ENCODE assay signal across 26 cellular contexts in genomic region chr1:6355621-6356020, GRCh38.
"Had no signal": no experiment of that assay in that cellular context is flagged by ENCODE, and none has a peak within 500 bp of the region (broad histone marks: within the 10 kb centered on the region; RNA-seq: fewer than 3 reads in every experiment).

No MANE protein-coding gene starts in this region.

- H3K9me3 ChIP-seq: left ventricle myocardium inferior, pancreas, prostate gland, testis, thyroid gland, upper lobe of right lung had no signal

- H2AFZ ChIP-seq: hepatocyte had no signal

- DNase-seq: islet precursor cell; left ventricle myocardium inferior; mesendoderm; naive B cell; nucleus accumbens; retina; stimulated activated CD4-positive, alpha-beta T cell treated with anti-CD3 and anti-CD28 coated beads, Interleukin-1b, Interleukin-23, amount 100 ng/mL, for 48 hours; stimulated activated CD4-positive, alpha-beta T cell treated with anti-CD3 and anti-CD28 coated beads, Interleukin-2, amount 100 ng/mL, for 48 hours; stimulated activated CD4-positive, alpha-beta T cell treated with anti-CD3 and anti-CD28 coated beads, Interleukin-4, amount 100 ng/mL, for 4 hours; stimulated activated CD8-positive, alpha-beta memory T cell treated with anti-CD3 and anti-CD28 coated beads, Interleukin-4, amount 100 ng/mL, for 48 hours; stimulated activated naive CD4-positive, alpha-beta T cell treated with Interleukin-2 at 50 U/mL for 16 hours; stimulated activated naive CD8-positive, alpha-beta T cell treated with anti-CD3 and anti-CD28 coated beads, Interleukin-15, amount 100 ng/mL, for 72 hours; substantia nigra; testis; thyroid gland; trophoblast cell; upper lobe of right lung had no signal

- H3K4me2 ChIP-seq: hepatocyte, smooth muscle cell had no signal

- FAIRE-seq: pancreas, urothelium cell line had no signal

- ATAC-seq: natural killer cell treated with Interleukin-12 subunit alpha and Interleukin-12 subunit beta and Interleukin-15 and Interleukin-18, amount 100 ng/mL, for 72 hours; pancreas; right cardiac atrium; stimulated activated memory B cell treated with anti-CD40 and anti-IgM and Interleukin-4, amounts not matched to agents 10 μg/mL and 1 μg/mL and 100 μg/mL, for 72 hours; stimulated activated naive CD8-positive, alpha-beta T cell treated with anti-CD3 and anti-CD28 coated beads, Interleukin-15, amount 100 ng/mL, for 72 hours; upper lobe of right lung had no signal

- H3K4me3 ChIP-seq: hepatocyte, left ventricle myocardium inferior, lung, pancreas, prostate gland, smooth muscle cell, testis, thyroid gland, upper lobe of right lung had no signal

- H3K36me3 ChIP-seq: left ventricle myocardium inferior, pancreas, prostate gland, thyroid gland, upper lobe of right lung had no signal

- H3K27me3 ChIP-seq: hepatocyte, pancreas, testis, thyroid gland, upper lobe of right lung had no signal

- H3K27ac ChIP-seq: hepatocyte, left ventricle myocardium inferior, pancreas, prostate gland, testis, thyroid gland, upper lobe of right lung had no signal
